In the genomic region with DNA sequence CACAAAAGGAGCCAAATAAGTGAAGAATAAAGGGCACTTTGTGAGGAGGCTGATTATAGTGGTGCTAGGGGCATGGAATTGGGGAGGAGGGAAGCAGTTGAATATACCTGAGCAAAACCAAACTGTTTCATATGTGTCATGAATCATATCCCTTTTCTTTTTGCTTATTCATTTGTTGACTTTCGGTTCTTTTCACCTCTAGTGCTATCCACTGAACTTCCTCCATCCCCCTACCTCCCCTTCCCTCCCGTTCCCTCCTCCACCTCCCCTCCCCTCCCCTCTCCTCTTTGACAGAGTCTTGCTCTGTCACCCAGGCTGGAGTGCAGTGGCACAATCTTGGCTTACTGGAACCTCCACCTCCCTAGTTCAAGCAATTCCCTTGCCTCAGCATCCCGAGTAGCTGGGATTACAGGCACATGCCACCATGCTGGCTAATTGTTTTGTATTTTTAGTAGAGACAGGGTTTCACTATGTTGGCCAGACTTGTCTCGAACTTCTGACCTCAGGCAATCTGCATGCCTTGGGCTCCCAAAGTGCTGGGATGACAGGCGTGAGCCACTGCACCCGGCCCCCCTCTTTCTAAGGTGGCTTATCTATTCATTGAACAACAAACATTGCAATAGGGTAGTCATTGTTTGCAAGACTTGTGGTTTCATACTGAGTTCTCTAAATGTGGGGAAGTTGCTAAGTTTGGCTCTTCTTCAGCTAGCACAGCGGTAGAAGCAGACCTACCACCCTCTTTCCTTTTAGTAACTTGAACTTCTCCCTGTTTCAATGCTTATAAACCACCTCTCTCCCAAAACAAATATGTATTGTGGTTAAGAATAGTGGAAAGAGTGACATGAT, we compare ENCODE assay signal across 8 cellular contexts.
DNase-seq lines count a peak whose midpoint lies in the region; ATAC-seq, FAIRE-seq and TF ChIP-seq lines count a peak whose summit lies in the region.

No MANE protein-coding gene starts in this region.

- intact Hi-C loops in CD8-positive, alpha-beta T cell (cut with DNase I, micrococcal nuclease): no loop called here

- H2AFZ ChIP-seq in neural progenitor cell (replicated peaks): no peak overlapping the region

- H3K4me1 Mint-ChIP-seq in CD8-positive, alpha-beta T cell (ENCODE audit: low read depth): no peaks in the 10 kb centered on the region
- H3K4me1 Mint-ChIP-seq in neural progenitor cell: no peaks in the 10 kb centered on the region

- H3K27ac ChIP-seq in CD8-positive, alpha-beta T cell (ENCODE audit: low read depth, low read length): no peak overlapping the region
- H3K27ac ChIP-seq in SJSA1: peak overlapping the region; percentile 85
- no peak overlapping the region for H3K27ac ChIP-seq in lung (ENCODE audit: low read depth in 1 of 2, low read length in 1 of 2)
- no peak overlapping the region for H3K27ac ChIP-seq in neural progenitor cell

- DNase-seq in CD8-positive, alpha-beta T cell: no peak
- peak; percentile 36 for DNase-seq in GM19239 (ENCODE audit: insufficient read length, low spot score)
- peak; percentile 93 for DNase-seq in SJSA1 (ENCODE audit: low read depth in 1 of 2, low spot score in 2 of 2)
- DNase-seq in lung (ENCODE audit: low spot score): peak; percentile 39
- no peak for DNase-seq in activated effector memory CD4-positive, alpha-beta T cell treated with anti-CD3 and anti-CD28 coated beads, Interleukin-2, amount 50 U/mL, for 16 hours
- no peak for DNase-seq in NCI-H1436 treated with DMSO at 0.1 percent for 48 hours (lab: John Stamatoyannopoulos, UW)
- DNase-seq in neural progenitor cell (ENCODE audit: low spot score): no peak

- POLR2A ChIA-PET in CD8-positive, alpha-beta T cell (lab: Charles Lee): no interaction called here

- no peaks in the 10 kb centered on the region for H3K9me3 Mint-ChIP-seq in CD8-positive, alpha-beta T cell
- H3K9me3 Mint-ChIP-seq in neural progenitor cell: peaks cover 4% of the 10 kb centered on the region

- H3K27me3 ChIP-seq in CD8-positive, alpha-beta T cell (ENCODE audit: insufficient read depth, low read length): no peaks in the 10 kb centered on the region
- H3K27me3 ChIP-seq in SJSA1 (replicated peaks) (no peaks in the 10 kb centered on the region), lung (ENCODE audit: control insufficient read depth, insufficient read depth) (no peaks in the 10 kb centered on the region), neural progenitor cell (no peaks in the 10 kb centered on the region)

- peak; percentile 70 for FAIRE-seq in GM19239 (lab: Jason Lieb, UNC)

- H3K4me3 Mint-ChIP-seq in CD8-positive, alpha-beta T cell: no peak overlapping the region
- H3K4me3 Mint-ChIP-seq in neural progenitor cell: no peak overlapping the region

- H3K27me3 Mint-ChIP-seq in CD8-positive, alpha-beta T cell (ENCODE audit: low read depth): peaks cover 5% of the 10 kb centered on the region
- H3K27me3 Mint-ChIP-seq in neural progenitor cell (ENCODE audit: insufficient read depth, low read depth): no peaks in the 10 kb centered on the region

- H3K9ac ChIP-seq in neural progenitor cell: no peak overlapping the region

- no peaks in the 10 kb centered on the region for H3K36me3 Mint-ChIP-seq in CD8-positive, alpha-beta T cell
- H3K36me3 Mint-ChIP-seq in neural progenitor cell: no peaks in the 10 kb centered on the region

- H3K4me1 ChIP-seq in CD8-positive, alpha-beta T cell (ENCODE audit: insufficient read depth, low read length): no peaks in the 10 kb centered on the region
- H3K4me1 ChIP-seq in SJSA1 (replicated peaks) (peaks cover 49% of the 10 kb centered on the region), lung (ENCODE audit: control insufficient read depth in 2 of 2, insufficient read depth in 2 of 2, low read length in 2 of 2) (peaks cover 0 to 2% of the 10 kb centered on the region in 2 donors), neural progenitor cell (no peaks in the 10 kb centered on the region)

- CTCF ChIA-PET in CD8-positive, alpha-beta T cell (lab: Charles Lee): no interaction called here

- no peaks in the 10 kb centered on the region for H3K9me3 ChIP-seq in CD8-positive, alpha-beta T cell (ENCODE audit: low read length)
- H3K9me3 ChIP-seq in SJSA1 (replicated peaks): no peaks in the 10 kb centered on the region
- no peaks in the 10 kb centered on the region for H3K9me3 ChIP-seq in lung (ENCODE audit: control insufficient read depth in 2 of 2, insufficient read depth in 1 of 2, low read length in 1 of 2)
- H3K9me3 ChIP-seq in neural progenitor cell (ENCODE audit: low read depth): no peaks in the 10 kb centered on the region

- no peaks in the 10 kb centered on the region for H3F3A ChIP-seq in neural progenitor cell (ENCODE audit: low read depth)

- H3K27ac Mint-ChIP-seq in CD8-positive, alpha-beta T cell: no peak overlapping the region
- H3K27ac Mint-ChIP-seq in neural progenitor cell: no peak overlapping the region

- H3K4me3 ChIP-seq in CD8-positive, alpha-beta T cell (ENCODE audit: low read depth, low read length): no peak overlapping the region
- no peak overlapping the region for H3K4me3 ChIP-seq in SJSA1
- H3K4me3 ChIP-seq in lung: no peak overlapping the region
- no peak overlapping the region for H3K4me3 ChIP-seq in neural progenitor cell

- H3K79me2 ChIP-seq in neural progenitor cell (ENCODE audit: low read depth): no peaks in the 10 kb centered on the region

- WGBS in lung, 2 donors: 21 to 46% methylated on average over 7 of the region's 7 CpGs

- no peak overlapping the region for H3K4me2 ChIP-seq in neural progenitor cell

- no peaks in the 10 kb centered on the region for H4K20me1 ChIP-seq in neural progenitor cell (ENCODE audit: low read depth)

- no peaks in the 10 kb centered on the region for H3K36me3 ChIP-seq in CD8-positive, alpha-beta T cell (ENCODE audit: insufficient read depth, low read length)
- H3K36me3 ChIP-seq in SJSA1 (no peaks in the 10 kb centered on the region), lung (ENCODE audit: control insufficient read depth in 2 of 2, insufficient read depth in 2 of 2, low read length in 2 of 2) (no peaks in the 10 kb centered on the region), neural progenitor cell (no peaks in the 10 kb centered on the region)

- ATAC-seq in CD8-positive, alpha-beta T cell: peak; percentile 29
- peak; percentile 83 for ATAC-seq in HG03139 (IDR thresholded peaks at IDR 0.05; ENCODE audit: unreplicated experiment)
- ATAC-seq in lung (ENCODE audit: insufficient read depth, low FRiP score): no peak

- no peak for TF ChIP-seq CTCF in CD8-positive, alpha-beta T cell (IDR thresholded peaks at IDR 0.05)
- TF ChIP-seq CTCF in lung (IDR thresholded peaks at IDR 0.05; ENCODE audit: control extremely low read depth, extremely low read depth) (no peak), neural progenitor cell (IDR thresholded peaks at IDR 0.05) (no peak)

Comparison
In these comparisons a context has a peak if more than half of its experiments do, and no peak if none do; other contexts are left out.
1. DNase-seq: peak in GM19239 (single experiment), SJSA1 (2 of 2) and lung (single experiment); none in CD8-positive, alpha-beta T cell (0 of 7), activated effector memory CD4-positive, alpha-beta T cell treated with anti-CD3 and anti-CD28 coated beads, Interleukin-2, amount 50 U/mL, for 16 hours (single experiment), NCI-H1436 treated with DMSO at 0.1 percent for 48 hours (single experiment) and neural progenitor cell (single experiment).